28 cellular contexts compared by ENCODE assay signal in the genomic region with DNA sequence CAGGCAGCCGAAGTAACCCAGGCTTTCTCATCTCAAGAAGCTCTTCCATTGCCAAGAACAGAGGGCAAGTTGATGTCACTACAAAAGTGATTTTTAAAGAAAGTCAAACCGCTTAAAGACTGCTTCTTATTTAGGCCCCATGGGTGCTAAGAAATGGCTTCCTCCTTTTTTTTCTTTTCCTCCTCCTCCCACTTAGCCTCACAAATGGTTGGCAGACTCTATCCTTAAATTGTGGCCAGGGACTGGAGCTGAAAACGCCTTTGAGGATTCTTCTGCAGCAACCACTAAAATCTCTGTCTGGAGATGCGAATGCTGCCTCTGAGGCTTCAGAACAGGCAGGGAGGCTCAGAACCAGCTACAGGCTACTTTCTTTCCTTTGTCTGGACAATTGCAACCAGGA. TPM values are rescaled to one million over a fixed set of nuclear protein-coding genes. Genes with fewer than 3 reads are reported as not detected.
DNase-seq lines count a peak whose midpoint lies in the region; ATAC-seq and TF ChIP-seq lines count a peak whose summit lies in the region.
"Had no signal": no experiment of that assay in that cellular context is flagged by ENCODE, and none has a peak within 500 bp of the region (broad histone marks: within the 10 kb centered on the region; RNA-seq: fewer than 3 reads in every experiment).

No MANE protein-coding gene starts in this region.

- DNase-seq in SK-N-SH (no peak), GM23338 (ENCODE audit: low spot score) (no peak), endodermal cell (no peak), sciatic nerve (ENCODE audit: low spot score) (no peak), NCI-H1694 treated with DMSO at 0.1 percent for 48 hours (lab: John Stamatoyannopoulos, UW) (no peak), NCI-H2081 (lab: John Stamatoyannopoulos, UW) (no peak), progenitor cell of endocrine pancreas (ENCODE audit: low spot score, unreplicated experiment) (no peak)
- DNase-seq: activated CD4-positive, alpha-beta T cell treated with anti-CD3 and anti-CD28 coated beads for 1 hour; EL; heart right ventricle; MG63; NCI-H1417; NCI-H2081 treated with DMSO at 0.1 percent for 48 hours; NCI-H226; NCI-H526 treated with DMSO at 0.1 percent for 48 hours; psoas muscle; stimulated activated naive B cell treated with anti-CD40 and anti-IgM and Interleukin-4, amounts not matched to agents 10 μg/mL and 1 μg/mL and 100 μg/mL, for 72 hours had no signal

- no peak overlapping the region for H3K27ac ChIP-seq in SK-N-SH (ENCODE audit: low read depth in 2 of 2, low read length in 1 of 2)
- no peak overlapping the region for H3K27ac ChIP-seq in GM23338 (ENCODE audit: low read depth)
- H3K27ac ChIP-seq in endodermal cell (ENCODE audit: low read depth, low read length) = no peak overlapping the region
- H3K27ac ChIP-seq: 22Rv1, colonic mucosa, psoas muscle had no signal

- TF ChIP-seq EP300 in SK-N-SH (IDR thresholded peaks at IDR 0.05; ENCODE audit: borderline replicate concordance in 1 of 2, low read depth in 1 of 2, low read length in 1 of 2) = no peak

- TF ChIP-seq RAD21 in SK-N-SH (IDR thresholded peaks at IDR 0.05; ENCODE audit: low read length) = no peak

- intact Hi-C loops in sciatic nerve (cut with DNase I) = loop anchor here (10.0 kb wide), 2 partner anchors 334 to 614 kb away; partner anchors contain the start of gene MED13L

- peak overlapping the region; percentile 56; the same call in 1 of the 2 replicates for H2AFZ ChIP-seq in SK-N-SH (ENCODE audit: low read depth)
- peak overlapping the region; percentile 59 for H2AFZ ChIP-seq in GM23338

- H3K79me2 ChIP-seq in SK-N-SH (ENCODE audit: insufficient read depth) (no peaks in the 10 kb centered on the region), GM23338 (replicated peaks; ENCODE audit: insufficient read depth) (no peaks in the 10 kb centered on the region)

- H3K4me1 ChIP-seq in SK-N-SH (ENCODE audit: control insufficient read depth in 1 of 2, insufficient read depth in 2 of 2, low read depth in 1 of 2, low read length in 1 of 2) (no peaks in the 10 kb centered on the region; a peak in 1 of 4 replicates), GM23338 (ENCODE audit: insufficient read depth) (peaks cover 21% of the 10 kb centered on the region), endodermal cell (ENCODE audit: control insufficient read depth, insufficient read depth, low read length) (no peaks in the 10 kb centered on the region)
- H3K4me1 ChIP-seq: colonic mucosa, psoas muscle had no signal

- H4K20me1 ChIP-seq in SK-N-SH (ENCODE audit: insufficient read depth) (no peaks in the 10 kb centered on the region), GM23338 (replicated peaks; ENCODE audit: insufficient read depth) (no peaks in the 10 kb centered on the region)

- H3K9ac ChIP-seq in SK-N-SH (no peak overlapping the region), endodermal cell (ENCODE audit: extremely low read depth, low read length, poor library complexity, severe bottlenecking) (no peak overlapping the region)

- TF ChIP-seq CTCF in SK-N-SH (IDR thresholded peaks at IDR 0.05) (no peak), GM23338 (conservative IDR thresholded peaks at IDR 0.05; ENCODE audit: low read depth in 2 of 2) (no peak), endodermal cell (conservative IDR thresholded peaks at IDR 0.05) (no peak), progenitor cell of endocrine pancreas (IDR thresholded peaks at IDR 0.05; ENCODE audit: unreplicated experiment) (no peak)

- H3K4me3 Mint-ChIP-seq in GM23338 = no peak overlapping the region
- H3K4me3 Mint-ChIP-seq in endodermal cell = no peak overlapping the region
- no peak overlapping the region for H3K4me3 Mint-ChIP-seq in progenitor cell of endocrine pancreas (ENCODE audit: low read depth)
- H3K4me3 Mint-ChIP-seq: CD8-positive, alpha-beta T cell; effector memory CD8-positive, alpha-beta T cell; mesothelial cell of epicardium; naive B cell; stimulated activated naive B cell treated with anti-CD40 and anti-IgM and Interleukin-4, amounts not matched to agents 10 μg/mL and 1 μg/mL and 100 μg/mL, for 72 hours had no signal

- POLR2A ChIA-PET in SK-N-SH (lab: Yijun Ruan, JAX) = no interaction called here

- ATAC-seq in SK-N-SH treated with all-trans-retinoic acid at 6 μM for 48 hours (no peak; the same call in 2 of the 3 replicates), GM23338 (no peak), sciatic nerve (peak; percentile 13)
- ATAC-seq: CD8-positive, alpha-beta T cell; effector memory CD8-positive, alpha-beta T cell; PC-3; psoas muscle had no signal

- H3K36me3 Mint-ChIP-seq in GM23338 (ENCODE audit: low read depth) = peaks cover 11% of the 10 kb centered on the region
- H3K36me3 Mint-ChIP-seq in endodermal cell (ENCODE audit: low read depth) = no peaks in the 10 kb centered on the region
- H3K36me3 Mint-ChIP-seq in progenitor cell of endocrine pancreas (ENCODE audit: insufficient read depth) = no peaks in the 10 kb centered on the region
- H3K36me3 Mint-ChIP-seq: activated naive CD4-positive, alpha-beta T cell treated with anti-CD3 and anti-CD28 coated beads, Interleukin-2, amount 50 U/mL, for 72 hours; CD8-positive, alpha-beta T cell; stimulated activated naive B cell treated with anti-CD40 and anti-IgM and Interleukin-4, amounts not matched to agents 10 μg/mL and 1 μg/mL and 100 μg/mL, for 72 hours had no signal

- no peaks in the 10 kb centered on the region for H3K9me2 ChIP-seq in SK-N-SH
- H3K9me2 ChIP-seq in GM23338 (ENCODE audit: insufficient read depth) = no peaks in the 10 kb centered on the region

- H3K27ac Mint-ChIP-seq in GM23338 (no peak overlapping the region; the same call in 1 of the 2 replicates), endodermal cell (peak overlapping the region; percentile 55), progenitor cell of endocrine pancreas (no peak overlapping the region)
- H3K27ac Mint-ChIP-seq: activated naive CD4-positive, alpha-beta T cell treated with anti-CD3 and anti-CD28 coated beads, Interleukin-2, amount 50 U/mL, for 72 hours; CD8-positive, alpha-beta T cell; effector memory CD8-positive, alpha-beta T cell; mesothelial cell of epicardium; stimulated activated naive B cell treated with anti-CD40 and anti-IgM and Interleukin-4, amounts not matched to agents 10 μg/mL and 1 μg/mL and 100 μg/mL, for 72 hours had no signal

- H3F3A ChIP-seq in SK-N-SH (replicated peaks; ENCODE audit: insufficient read depth) = no peaks in the 10 kb centered on the region
- no peaks in the 10 kb centered on the region for H3F3A ChIP-seq in GM23338 (replicated peaks; ENCODE audit: low read depth)

- peaks cover 7% of the 10 kb centered on the region for H3K27me3 Mint-ChIP-seq in GM23338 (ENCODE audit: insufficient read depth, low read depth, poor library complexity)
- no peaks in the 10 kb centered on the region for H3K27me3 Mint-ChIP-seq in endodermal cell (ENCODE audit: insufficient read depth)
- H3K27me3 Mint-ChIP-seq in progenitor cell of endocrine pancreas = peaks cover 13% of the 10 kb centered on the region

- CTCF ChIA-PET in SK-N-SH (lab: Yijun Ruan, JAX) = interaction anchor here (0.6 to 2.2 kb wide), 3 partner anchors 9 to 284 kb away, joined by 3 to 11 read pairs (median 3); no protein-coding TSS in a partner anchor

- WGBS in SK-N-SH (ENCODE audit: low lambda C conversion rate) = 91% methylated on average over 4 of the region's 4 CpGs
- 79 to 88% methylated on average over 2 to 4 of the region's 4 CpGs for WGBS in endodermal cell (ENCODE audit: insufficient coverage in 1 of 2, insufficient read length in 1 of 2), 2 experiments

- H3K4me1 Mint-ChIP-seq in GM23338 (peaks cover 26% of the 10 kb centered on the region), endodermal cell (peaks cover 14% of the 10 kb centered on the region), progenitor cell of endocrine pancreas (ENCODE audit: low read depth) (peaks cover 10% of the 10 kb centered on the region)

- H3K9me3 Mint-ChIP-seq in GM23338 = peaks cover 15% of the 10 kb centered on the region
- peaks cover 14% of the 10 kb centered on the region for H3K9me3 Mint-ChIP-seq in endodermal cell
- H3K9me3 Mint-ChIP-seq in progenitor cell of endocrine pancreas (ENCODE audit: low read depth) = peaks cover 6% of the 10 kb centered on the region
- H3K9me3 Mint-ChIP-seq: activated naive CD4-positive, alpha-beta T cell treated with anti-CD3 and anti-CD28 coated beads, Interleukin-2, amount 50 U/mL, for 72 hours; CD8-positive, alpha-beta T cell; effector memory CD8-positive, alpha-beta T cell had no signal

- no peaks in the 10 kb centered on the region for H3K27me3 ChIP-seq in SK-N-SH (ENCODE audit: insufficient read depth)
- H3K27me3 ChIP-seq in GM23338 (ENCODE audit: insufficient read depth) = no peaks in the 10 kb centered on the region
- H3K27me3 ChIP-seq in endodermal cell (ENCODE audit: control insufficient read depth, insufficient read depth, low read length, poor library complexity, severe bottlenecking) = no peaks in the 10 kb centered on the region
- H3K27me3 ChIP-seq: colonic mucosa, MG63 had no signal

- H3K4me2 ChIP-seq in SK-N-SH (no peak overlapping the region), GM23338 (no peak overlapping the region)

- no peak overlapping the region for H3K4me3 ChIP-seq in SK-N-SH (ENCODE audit: low read depth in 2 of 2, low read length in 1 of 2)
- H3K4me3 ChIP-seq in GM23338 = no peak overlapping the region
- no peak overlapping the region for H3K4me3 ChIP-seq in endodermal cell (ENCODE audit: low read length)
- H3K4me3 ChIP-seq: colonic mucosa, heart right ventricle, MG63, psoas muscle had no signal

- H3K9me3 ChIP-seq in SK-N-SH (no peaks in the 10 kb centered on the region), endodermal cell (ENCODE audit: control insufficient read depth, low read length) (peaks cover 6% of the 10 kb centered on the region)
- H3K9me3 ChIP-seq: colonic mucosa, heart right ventricle, MG63, psoas muscle had no signal

- no peaks in the 10 kb centered on the region for H3K36me3 ChIP-seq in SK-N-SH (replicated peaks in 1 of 2; ENCODE audit: control insufficient read depth in 1 of 2, insufficient read depth in 2 of 2, low read length in 1 of 2)
- no peaks in the 10 kb centered on the region for H3K36me3 ChIP-seq in GM23338 (ENCODE audit: insufficient read depth)
- no peaks in the 10 kb centered on the region for H3K36me3 ChIP-seq in endodermal cell (ENCODE audit: control insufficient read depth, insufficient read depth, low read length)
- H3K36me3 ChIP-seq: colonic mucosa, heart right ventricle, MG63 had no signal

TF ChIP-seq in SK-N-SH treated with all-trans-retinoic acid at 6 μM for 48 hours, 23 proteins besides CTCF, POLR2A, EP300 and RAD21 (continues in another document):
- no peak for TF ChIP-seq CSDC2 (CRISPR knock-in tag; IDR thresholded peaks at IDR 0.05)

TF ChIP-seq in GM23338, 12 proteins besides CTCF, POLR2A, EP300 and RAD21 (continues in another document):
- no peak for TF ChIP-seq POLR2AphosphoS5 (IDR thresholded peaks at IDR 0.05; ENCODE audit: low read depth)

RNA-seq across cellular contexts. Expression of gene MAP1LC3B2, which starts 50.1 kb away (rescaled TPM):
- 0.76 and 0.81 TPM in 2 replicates for polyA plus RNA-seq in SK-N-SH (2012; rRNA removed)
- polyA plus RNA-seq in SK-N-SH (2012; cell fraction: cytosol; rRNA removed) = 1.4 and 3.6 TPM in 2 replicates
- polyA plus RNA-seq in SK-N-SH (2012; cell fraction: nucleus; rRNA removed) = 3.6 and 4.3 TPM in 2 replicates
- 0.54 and 1.3 TPM in 2 replicates for total RNA-seq in GM23338 (2014; rRNA removed; shearing (Covaris generic))
- 6.7 and 9.4 TPM in 2 replicates for polyA plus RNA-seq in GM23338 (2016; fragmentation: Nextera tagmentation; extraction: Ambion mirVana)
- 1 to 10 TPM in 1 of 2 donors, under 1 TPM in 1; 0.80 to 1.4 TPM for total RNA-seq in endodermal cell
- 3.7 TPM for polyA plus RNA-seq in endodermal cell (2013, experiment 1 of 2)
- polyA plus RNA-seq in endodermal cell (2013, experiment 2 of 2) = 3.5 TPM
- total RNA-seq in sciatic nerve = 4.4 TPM
- total RNA-seq in progenitor cell of endocrine pancreas = 0.84 and 0.86 TPM in 2 replicates
- total RNA-seq: HT-29, liver, PC-3 had no signal
